Comparison of ENCODE assay signal across 13 cellular contexts in genomic region chrX:46665232-46666162, GRCh38.
A peak's percentile ranks its signal among the peaks of the same experiment; 100 is the strongest.
DNase-seq lines count a peak whose midpoint lies in the region; ATAC-seq and TF ChIP-seq lines count a peak whose summit lies in the region.
"Had no signal": no experiment of that assay in that cellular context is flagged by ENCODE, and none has a peak within 500 bp of the region (broad histone marks: within the 10 kb centered on the region; RNA-seq: fewer than 3 reads in every experiment).

No MANE protein-coding gene starts in this region.

- H3K27ac Mint-ChIP-seq in activated naive CD8-positive, alpha-beta T cell treated with anti-CD3 and anti-CD28 coated beads for 36 hours, result peak overlapping the region; percentile 67
- H3K27ac Mint-ChIP-seq in Calu3 (ENCODE audit: unreplicated experiment), result no peak overlapping the region

- no peaks in the 10 kb centered on the region for H3K27me3 Mint-ChIP-seq in activated naive CD8-positive, alpha-beta T cell treated with anti-CD3 and anti-CD28 coated beads for 36 hours
- H3K27me3 Mint-ChIP-seq in Calu3 (ENCODE audit: unreplicated experiment), result no peaks in the 10 kb centered on the region

- intact Hi-C loops in upper lobe of right lung (cut with DNase I) (no loop called here), Calu3 (cut with micrococcal nuclease; ENCODE audit: unreplicated experiment) (no loop called here)

- H3K4me1 Mint-ChIP-seq in activated naive CD8-positive, alpha-beta T cell treated with anti-CD3 and anti-CD28 coated beads for 36 hours, result peaks cover 7% of the 10 kb centered on the region
- peaks cover 13% of the 10 kb centered on the region for H3K4me1 Mint-ChIP-seq in Calu3 (ENCODE audit: low read depth, unreplicated experiment)

- ATAC-seq in upper lobe of right lung (peak; percentile 62), HG02571 (IDR thresholded peaks at IDR 0.05; ENCODE audit: unreplicated experiment) (no peak)

- no peaks in the 10 kb centered on the region for H3K36me3 ChIP-seq in upper lobe of right lung
- no peaks in the 10 kb centered on the region for H3K36me3 ChIP-seq in H7 (replicated peaks; ENCODE audit: control insufficient read depth, insufficient read depth, low read length)
- H3K36me3 ChIP-seq: WERI-Rb-1 had no signal

- no peaks in the 10 kb centered on the region for H3K9me3 ChIP-seq in upper lobe of right lung

- no peak overlapping the region for H3K27ac ChIP-seq in upper lobe of right lung
- H3K27ac ChIP-seq: KMS-11, parathyroid adenoma, WERI-Rb-1 had no signal

- no peaks in the 10 kb centered on the region for H3K4me1 ChIP-seq in upper lobe of right lung
- H3K4me1 ChIP-seq: parathyroid adenoma had no signal

- no peaks in the 10 kb centered on the region for H3K9me3 Mint-ChIP-seq in activated naive CD8-positive, alpha-beta T cell treated with anti-CD3 and anti-CD28 coated beads for 36 hours
- H3K9me3 Mint-ChIP-seq in Calu3 (ENCODE audit: low read depth, unreplicated experiment), result no peaks in the 10 kb centered on the region

- H3K4me3 Mint-ChIP-seq in activated naive CD8-positive, alpha-beta T cell treated with anti-CD3 and anti-CD28 coated beads for 36 hours, result no peak overlapping the region
- H3K4me3 Mint-ChIP-seq in Calu3 (ENCODE audit: low read depth, unreplicated experiment), result no peak overlapping the region

- BruUV-seq in Calu3 (replicated peaks; lab: Mats Ljungman, UMichigan), result no TSS peak

- no peak for TF ChIP-seq CTCF in upper lobe of right lung (IDR thresholded peaks at IDR 0.05)
- TF ChIP-seq CTCF in Calu3 (IDR thresholded peaks at IDR 0.05; ENCODE audit: unreplicated experiment), result no peak

- CTCF ChIA-PET in Calu3 (lab: Charles Lee), result no interaction called here

- DNase-seq in stimulated activated CD4-positive, alpha-beta T cell treated with anti-CD3 and anti-CD28 coated beads, Interleukin-15, amount 100 ng/mL, for 24 hours, result peak; percentile 18
- no peak for DNase-seq in stimulated activated CD4-positive, alpha-beta T cell treated with anti-CD3 and anti-CD28 coated beads, Interleukin-12 subunit alpha, Interleukin-12 subunit beta, amount 100 ng/mL, for 4 hours
- DNase-seq in NCI-H1436 (lab: John Stamatoyannopoulos, UW) (peak; percentile 34), upper lobe of right lung (no peak), Calu3 (no peak), H7 (no peak)
- DNase-seq in activated naive CD8-positive, alpha-beta T cell treated with anti-CD3 and anti-CD28 coated beads for 36 hours, result no peak
- DNase-seq: kidney, NCI-H2029 treated with DMSO at 0.1 percent for 48 hours, WERI-Rb-1 had no signal

- no peaks in the 10 kb centered on the region for H3K27me3 ChIP-seq in upper lobe of right lung
- no peaks in the 10 kb centered on the region for H3K27me3 ChIP-seq in H7 (ENCODE audit: control insufficient read depth, insufficient read depth, low read length)

- H3K36me3 Mint-ChIP-seq in activated naive CD8-positive, alpha-beta T cell treated with anti-CD3 and anti-CD28 coated beads for 36 hours, result peaks cover 11% of the 10 kb centered on the region
- peaks cover 14% of the 10 kb centered on the region for H3K36me3 Mint-ChIP-seq in Calu3 (ENCODE audit: insufficient read depth, unreplicated experiment)

- H3K4me3 ChIP-seq in upper lobe of right lung (no peak overlapping the region), H7 (ENCODE audit: insufficient read depth, low read depth, low read length) (no peak overlapping the region)

Comparison
In these comparisons a context has a peak if more than half of its experiments do, and no peak if none do; other contexts are left out.
1. DNase-seq: peak in stimulated activated CD4-positive, alpha-beta T cell treated with anti-CD3 and anti-CD28 coated beads, Interleukin-15, amount 100 ng/mL, for 24 hours (single experiment) and NCI-H1436 (single experiment); none in stimulated activated CD4-positive, alpha-beta T cell treated with anti-CD3 and anti-CD28 coated beads, Interleukin-12 subunit alpha, Interleukin-12 subunit beta, amount 100 ng/mL, for 4 hours (single experiment), activated naive CD8-positive, alpha-beta T cell treated with anti-CD3 and anti-CD28 coated beads for 36 hours (single experiment), upper lobe of right lung (single experiment), Calu3 (single experiment) and H7 (single experiment).